In the genomic region with DNA sequence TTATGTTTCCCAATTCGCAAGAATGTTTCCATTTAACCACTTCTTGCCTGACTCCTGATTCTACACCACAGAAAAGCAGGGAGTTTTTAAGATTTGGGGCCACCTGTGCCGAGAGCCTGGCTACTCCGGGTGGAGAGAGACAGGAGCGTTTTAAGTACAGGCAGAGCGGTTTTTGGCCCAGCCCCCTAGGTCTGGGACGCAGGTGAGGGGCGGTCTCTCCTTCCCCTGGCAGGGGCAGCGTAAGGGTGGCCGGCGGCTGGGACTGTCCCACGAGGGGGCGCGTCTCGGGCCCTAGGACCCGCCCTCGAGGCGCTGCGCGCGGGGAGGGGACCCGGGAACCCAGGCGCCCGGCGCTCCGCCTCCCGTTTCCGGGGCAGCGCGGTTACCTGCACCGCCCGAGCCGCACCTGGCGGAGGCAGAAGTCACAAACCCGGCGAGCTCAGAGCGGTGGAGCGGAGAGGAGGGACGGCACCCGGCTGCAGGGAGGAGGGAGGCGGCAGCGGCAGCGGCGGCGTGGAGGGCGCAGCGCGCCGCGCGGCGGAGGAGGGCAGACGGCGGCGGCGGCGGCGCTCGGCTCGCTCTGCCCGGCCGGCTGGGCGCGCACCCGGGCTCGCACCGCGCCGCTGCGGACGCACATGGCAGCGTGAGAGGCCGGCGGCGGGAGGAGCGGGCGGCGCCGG, we compare ENCODE assay signal across 8 cellular contexts. TPM values are rescaled to one million over a fixed set of nuclear protein-coding genes. Genes with fewer than 3 reads are reported as not detected.
DNase-seq lines count a peak whose midpoint lies in the region; ATAC-seq, FAIRE-seq and TF ChIP-seq lines count a peak whose summit lies in the region.

A gene (plus strand): TSS at position 365 of the 680 bp plus-strand sequence. CDS start 508 bp downstream, outside the sequence.

- CTCF ChIA-PET in CD4-positive, alpha-beta T cell (lab: Charles Lee), result no interaction called here

- peak within 1 kb of the TSS; percentile 23 for H2BK15ac ChIP-seq in neuronal stem cell (ENCODE audit: low read length)

- peak within 1 kb of the TSS; percentile 79 for H3K18ac ChIP-seq in neuronal stem cell (ENCODE audit: low read length)

- peak; percentile 94 for ATAC-seq in CD4-positive, alpha-beta T cell (ENCODE audit: poor library complexity)
- ATAC-seq in GM19328 (IDR thresholded peaks at IDR 0.05; ENCODE audit: unreplicated experiment) (peak; percentile 79), HG03432 (IDR thresholded peaks at IDR 0.05; ENCODE audit: unreplicated experiment) (peak; percentile 78)

- no peaks in the 10 kb centered on the region for H3K36me3 Mint-ChIP-seq in CD4-positive, alpha-beta T cell (ENCODE audit: low read depth)

- H3K9me3 Mint-ChIP-seq in CD4-positive, alpha-beta T cell, result peaks cover 3% of the 10 kb centered on the region

- no peaks in the 10 kb centered on the region for H3K36me3 ChIP-seq in neuronal stem cell (replicated peaks in 1 of 2; ENCODE audit: control insufficient read depth in 2 of 2, insufficient read depth in 2 of 2, low read length in 2 of 2)

- peaks cover 30% of the 10 kb centered on the region for H3K27me3 ChIP-seq in CD4-positive, alpha-beta T cell (ENCODE audit: control insufficient read depth, insufficient read depth, low read length)
- H3K27me3 ChIP-seq in neuronal stem cell (ENCODE audit: control insufficient read depth in 3 of 3, insufficient read depth in 3 of 3, low read depth in 1 of 3, low read length in 3 of 3), result no peaks in the 10 kb centered on the region

- peak within 1 kb of the TSS; percentile 88 for H3K9ac ChIP-seq in neuronal stem cell (ENCODE audit: low read depth, low read length, poor library complexity)

- intact Hi-C loops in CD4-positive, alpha-beta T cell (cut with DNase I, micrococcal nuclease), result loop anchor here in 1 of 2 experiments (5.0 kb wide), 1 partner anchor 191 kb away; no protein-coding TSS in a partner anchor

- H3K14ac ChIP-seq in neuronal stem cell (ENCODE audit: low read length), result peak within 1 kb of the TSS; percentile 40

- POLR2A ChIA-PET in CD4-positive, alpha-beta T cell (lab: Charles Lee), result no interaction called here

- WGBS in neuronal stem cell (ENCODE audit: extremely low coverage in 2 of 2, insufficient read length in 2 of 2, insufficient replicate concordance in 1 of 2), 2 donors, result no CpG with 5 or more reads among the region's 78 CpGs

- no peak within 1 kb of the TSS for H2BK5ac ChIP-seq in neuronal stem cell (ENCODE audit: low read length)

- H3K27ac ChIP-seq in CD4-positive, alpha-beta T cell (ENCODE audit: low read depth, low read length), result no peak within 1 kb of the TSS
- no peak within 1 kb of the TSS for H3K27ac ChIP-seq in neuronal stem cell (replicated peaks; ENCODE audit: low read length)

- FAIRE-seq in urothelium cell line (lab: Jason Lieb, UNC), result no peak

- H3K4me1 Mint-ChIP-seq in CD4-positive, alpha-beta T cell (ENCODE audit: low read depth), result peaks cover 19% of the 10 kb centered on the region

- no peak within 1 kb of the TSS for H4K91ac ChIP-seq in neuronal stem cell (ENCODE audit: low read depth, low read length, poor library complexity)

- H2BK12ac ChIP-seq in neuronal stem cell (ENCODE audit: low read length), result no peak within 1 kb of the TSS

- peak within 1 kb of the TSS; percentile 68 to 94 for H3K4me3 ChIP-seq in neuronal stem cell (ENCODE audit: low read length in 2 of 2)

- no peak within 1 kb of the TSS for H3K27ac Mint-ChIP-seq in CD4-positive, alpha-beta T cell

- H3K23ac ChIP-seq in neuronal stem cell (ENCODE audit: low read depth, low read length, poor library complexity), result no peak within 1 kb of the TSS

- no peak within 1 kb of the TSS for H3K4ac ChIP-seq in neuronal stem cell (ENCODE audit: low read length)

- H2BK120ac ChIP-seq in neuronal stem cell (ENCODE audit: low read depth, low read length), result no peak within 1 kb of the TSS

- H2AFZ ChIP-seq in neuronal stem cell (ENCODE audit: low read length), result peak within 1 kb of the TSS; percentile 96

- peaks cover 63% of the 10 kb centered on the region for H3K27me3 Mint-ChIP-seq in CD4-positive, alpha-beta T cell

- no peak within 1 kb of the TSS for H4K8ac ChIP-seq in neuronal stem cell (ENCODE audit: low read depth, low read length)

- H3K4me1 ChIP-seq in neuronal stem cell (ENCODE audit: control insufficient read depth in 2 of 2, insufficient read depth in 1 of 2, low read depth in 1 of 2, low read length in 2 of 2), result peaks cover 18 to 22% of the 10 kb centered on the region in 2 donors

- no peak within 1 kb of the TSS for H2AK5ac ChIP-seq in neuronal stem cell (ENCODE audit: low read depth, low read length)

- no peaks in the 10 kb centered on the region for H3K79me1 ChIP-seq in neuronal stem cell (ENCODE audit: low read depth, low read length)

- H3K4me2 ChIP-seq in neuronal stem cell (ENCODE audit: insufficient read depth, low read length, poor library complexity, severe bottlenecking), result peak within 1 kb of the TSS; percentile 86

- H3K4me3 Mint-ChIP-seq in CD4-positive, alpha-beta T cell, result peak within 1 kb of the TSS; percentile 76

- peak; percentile 29 to 80 (median 52) for DNase-seq in CD4-positive, alpha-beta T cell
- DNase-seq in NCI-H82 treated with DMSO at 0.1 percent for 48 hours (lab: John Stamatoyannopoulos, UW; ENCODE audit: unreplicated experiment) (peak; percentile 38), fibroblast of peridontal ligament (ENCODE audit: extremely low read depth) (peak; percentile 38), neuronal stem cell (ENCODE audit: low spot score) (no peak), urothelium cell line (ENCODE audit: low spot score) (peak; percentile 88)
- DNase-seq in activated T-cell treated with anti-CD3 and anti-CD28 coated beads, Interleukin-2, amount 50 U/mL, for 1 hour, result peak; percentile 77

- TF ChIP-seq CTCF in CD4-positive, alpha-beta T cell (IDR thresholded peaks at IDR 0.05), result no peak

- H3K9me3 ChIP-seq in CD4-positive, alpha-beta T cell (ENCODE audit: control insufficient read depth, low read length), result no peaks in the 10 kb centered on the region
- no peaks in the 10 kb centered on the region for H3K9me3 ChIP-seq in neuronal stem cell (replicated peaks in 1 of 2; ENCODE audit: control insufficient read depth in 2 of 2, insufficient read depth in 1 of 2, low read depth in 1 of 2, low read length in 2 of 2)

RNA-seq across cellular contexts. Expression of the gene that starts here (rescaled TPM):
- 1 to 10 TPM; 1.0 to 1.3 TPM for total RNA-seq in CD4-positive, alpha-beta T cell
- 11.4 TPM for polyA plus RNA-seq in neuronal stem cell (2013, experiment 1 of 2)
- 12.7 TPM for polyA plus RNA-seq in neuronal stem cell (2013, experiment 2 of 2)
